ENCODE assay signal across 6 cellular contexts in genomic region chr4:55682797-55683196, GRCh38. TPM values are rescaled to one million over a fixed set of nuclear protein-coding genes. Genes with fewer than 3 reads are reported as not detected.
"Had no signal": no experiment of that assay in that cellular context is flagged by ENCODE, and none has a peak within 500 bp of the region (broad histone marks: within the 10 kb centered on the region; RNA-seq: fewer than 3 reads in every experiment).

No MANE protein-coding gene starts in this region.

RNA-seq across cellular contexts. Expression of gene NMU, which starts 46.7 kb away (rescaled TPM):
- total RNA-seq: OCI-LY7, Peyer's patch, Right ventricle myocardium inferior, Right ventricle myocardium superior, SJSA1, SK-MEL-5 had no signal
